ENCODE assay signal across 20 cellular contexts in the genomic region with DNA sequence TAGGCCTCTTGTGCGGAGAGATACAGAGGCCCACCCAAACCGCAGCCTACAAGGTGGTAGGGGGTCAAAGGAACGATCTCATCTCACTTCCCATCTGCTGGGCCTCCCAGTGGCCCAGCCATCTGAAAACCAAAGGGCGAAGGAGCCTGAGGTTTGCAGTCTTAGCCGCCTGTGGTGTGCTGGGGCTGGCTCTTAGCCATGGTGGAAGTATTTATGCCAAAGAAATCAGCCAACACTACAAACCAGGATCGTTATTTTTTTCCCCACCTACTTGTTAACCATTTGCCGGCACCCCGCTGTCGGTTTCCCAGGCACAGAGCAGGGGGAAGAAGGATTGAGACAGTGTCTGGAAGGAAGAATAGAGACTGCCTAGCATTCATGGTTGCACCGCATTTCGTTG.
"Had no signal": no experiment of that assay in that cellular context is flagged by ENCODE, and none has a peak within 500 bp of the region (broad histone marks: within the 10 kb centered on the region; RNA-seq: fewer than 3 reads in every experiment).

No MANE protein-coding gene starts in this region.

- H3K27me3 ChIP-seq: esophagus squamous epithelium, neutrophil, tibial artery had no signal

- H3K27ac ChIP-seq: esophagus squamous epithelium, neutrophil, tibial artery had no signal

- H3K4me1 ChIP-seq: esophagus squamous epithelium, tibial artery had no signal

- H3K36me3 Mint-ChIP-seq: activated naive CD8-positive, alpha-beta T cell treated with anti-CD3 and anti-CD28 coated beads, Interleukin-2, amount 10 ng/mL, durations not matched to agents 7 days and 5 days; immature natural killer cell; naive thymus-derived CD8-positive, alpha-beta T cell; T-cell had no signal

- H3K4me3 Mint-ChIP-seq: activated CD4-positive, alpha-beta T cell treated with anti-CD3 and anti-CD28 coated beads, Interleukin-2, amount 10 ng/mL, durations not matched to agents 24 days and 14 days; activated CD8-positive, alpha-beta T cell treated with anti-CD3 and anti-CD28 coated beads, Interleukin-2, amount 10 ng/mL, durations not matched to agents 7 days and 5 days; activated naive CD8-positive, alpha-beta T cell treated with anti-CD3 and anti-CD28 coated beads, Interleukin-2, amount 10 ng/mL, durations not matched to agents 7 days and 5 days; activated T-cell treated with anti-CD3 and anti-CD28 coated beads, Interleukin-2, amount 50 U/mL, for 24 hours; effector memory CD8-positive, alpha-beta T cell; immature natural killer cell; naive thymus-derived CD8-positive, alpha-beta T cell; T-cell had no signal

- H3K9me3 ChIP-seq: esophagus squamous epithelium, neutrophil, tibial artery had no signal

- H3K27ac Mint-ChIP-seq: activated CD4-positive, alpha-beta T cell treated with anti-CD3 and anti-CD28 coated beads, Interleukin-2, amount 10 ng/mL, durations not matched to agents 24 days and 14 days; activated CD8-positive, alpha-beta T cell treated with anti-CD3 and anti-CD28 coated beads, Interleukin-2, amount 10 ng/mL, durations not matched to agents 7 days and 5 days; activated naive CD8-positive, alpha-beta T cell treated with anti-CD3 and anti-CD28 coated beads, Interleukin-2, amount 10 ng/mL, durations not matched to agents 7 days and 5 days; activated T-cell treated with anti-CD3 and anti-CD28 coated beads, Interleukin-2, amount 50 U/mL, for 24 hours; activated T-helper 2 cell treated with anti-CD3 and anti-CD28 coated beads, Interferon-gamma antibody, Interleukin-2, Interleukin-4, amounts not matched to agents 10 μg/mL and 5 μg/mL and 100 μg/mL, durations not matched to agents 14 hours and 24 hours and 36 hours; effector memory CD8-positive, alpha-beta T cell; immature natural killer cell; naive thymus-derived CD8-positive, alpha-beta T cell; T-cell had no signal

- H3K36me3 ChIP-seq: esophagus squamous epithelium, neutrophil, tibial artery had no signal

- H3K4me3 ChIP-seq: esophagus squamous epithelium, tibial artery had no signal

- H3K9me3 Mint-ChIP-seq: activated CD4-positive, alpha-beta T cell treated with anti-CD3 and anti-CD28 coated beads, Interleukin-2, amount 10 ng/mL, durations not matched to agents 24 days and 14 days; activated naive CD8-positive, alpha-beta T cell treated with anti-CD3 and anti-CD28 coated beads, Interleukin-2, amount 10 ng/mL, durations not matched to agents 7 days and 5 days; activated T-cell treated with anti-CD3 and anti-CD28 coated beads, Interleukin-2, amount 50 U/mL, for 24 hours; activated T-helper 2 cell treated with anti-CD3 and anti-CD28 coated beads, Interferon-gamma antibody, Interleukin-2, Interleukin-4, amounts not matched to agents 10 μg/mL and 5 μg/mL and 100 μg/mL, durations not matched to agents 14 hours and 24 hours and 36 hours; effector memory CD8-positive, alpha-beta T cell; immature natural killer cell; T-cell had no signal

- DNase-seq: activated CD4-positive, alpha-beta T cell treated with anti-CD3 and anti-CD28 coated beads, Interleukin-2, amount 10 ng/mL, durations not matched to agents 24 days and 14 days; activated CD8-positive, alpha-beta T cell treated with anti-CD3 and anti-CD28 coated beads, Interleukin-2, amount 10 ng/mL, durations not matched to agents 7 days and 5 days; activated naive CD4-positive, alpha-beta T cell treated with Interleukin-2 at 50 U/mL for 16 hours; activated naive CD8-positive, alpha-beta T cell treated with anti-CD3 and anti-CD28 coated beads, Interleukin-2, amount 10 ng/mL, durations not matched to agents 7 days and 5 days; activated T-cell treated with anti-CD3 and anti-CD28 coated beads, Interleukin-2, amount 50 U/mL, for 24 hours; dermis blood vessel endothelial cell; effector memory CD8-positive, alpha-beta T cell; esophagus squamous epithelium; immature natural killer cell; kidney glomerular epithelial cell; left ventricle myocardium superior; naive thymus-derived CD8-positive, alpha-beta T cell; stimulated activated CD4-positive, alpha-beta T cell treated with anti-CD3 and anti-CD28 coated beads, Interleukin-12 subunit alpha, Interleukin-12 subunit beta, amount 100 ng/mL, for 4 hours; stimulated activated CD4-positive, alpha-beta T cell treated with anti-CD3 and anti-CD28 coated beads, Interleukin-1b, Interleukin-23, amount 100 ng/mL, for 48 hours; stimulated activated CD8-positive, alpha-beta memory T cell treated with anti-CD3 and anti-CD28 coated beads, Interleukin-4, amount 100 ng/mL, for 48 hours; stimulated activated naive CD4-positive, alpha-beta T cell; T-cell; tibial artery had no signal

- H3K27me3 Mint-ChIP-seq: activated CD4-positive, alpha-beta T cell treated with anti-CD3 and anti-CD28 coated beads, Interleukin-2, amount 10 ng/mL, durations not matched to agents 24 days and 14 days; activated naive CD8-positive, alpha-beta T cell treated with anti-CD3 and anti-CD28 coated beads, Interleukin-2, amount 10 ng/mL, durations not matched to agents 7 days and 5 days; effector memory CD8-positive, alpha-beta T cell; naive thymus-derived CD8-positive, alpha-beta T cell; T-cell had no signal
